27 cellular contexts compared by ENCODE assay signal in genomic region chr1:190286111-190286510, GRCh38.
"Had no signal": no experiment of that assay in that cellular context is flagged by ENCODE, and none has a peak within 500 bp of the region (broad histone marks: within the 10 kb centered on the region; RNA-seq: fewer than 3 reads in every experiment).

No MANE protein-coding gene starts in this region.

- H3K4me1 ChIP-seq: Peyer's patch, SJSA1 had no signal

- H3K9me3 ChIP-seq: MG63, Peyer's patch, SJSA1, SK-N-SH had no signal

- H3K4me2 ChIP-seq: SK-N-SH had no signal

- DNase-seq: Kasumi-1, MG63, NCI-H1048, NCI-H1105, NCI-H1417 treated with DMSO at 0.1 percent for 48 hours, NCI-H1436 treated with DMSO at 0.1 percent for 48 hours, NCI-H1694 treated with DMSO at 0.1 percent for 48 hours, NCI-H187 treated with DMSO at 0.1 percent for 48 hours, NCI-H2029, NCI-H2081, NCI-H2171 treated with DMSO at 0.1 percent for 48 hours, NCI-H2227 treated with DMSO at 0.1 percent for 48 hours, NCI-H345, NCI-H446, NCI-H510A treated with DMSO at 0.1 percent for 48 hours, NCI-H524 treated with DMSO at 0.1 percent for 48 hours, NCI-H526 treated with DMSO at 0.1 percent for 48 hours, NCI-H748 treated with DMSO at 0.1 percent for 48 hours, NCI-H82, Peyer's patch, Right ventricle myocardium superior, RPMI8226, SHP77 treated with DMSO at 0.1 percent for 48 hours, SK-N-SH, SW 1271, T-helper 1 cell had no signal

- H3K27me3 ChIP-seq: MG63, Peyer's patch, SJSA1 had no signal

- H3K4me3 ChIP-seq: MG63, Peyer's patch, SJSA1 had no signal

- H3K9me2 ChIP-seq: SK-N-SH had no signal

- H3K27ac ChIP-seq: Peyer's patch, SJSA1 had no signal

- H3K36me3 ChIP-seq: MG63, Peyer's patch, SJSA1 had no signal
